In the genomic region with DNA sequence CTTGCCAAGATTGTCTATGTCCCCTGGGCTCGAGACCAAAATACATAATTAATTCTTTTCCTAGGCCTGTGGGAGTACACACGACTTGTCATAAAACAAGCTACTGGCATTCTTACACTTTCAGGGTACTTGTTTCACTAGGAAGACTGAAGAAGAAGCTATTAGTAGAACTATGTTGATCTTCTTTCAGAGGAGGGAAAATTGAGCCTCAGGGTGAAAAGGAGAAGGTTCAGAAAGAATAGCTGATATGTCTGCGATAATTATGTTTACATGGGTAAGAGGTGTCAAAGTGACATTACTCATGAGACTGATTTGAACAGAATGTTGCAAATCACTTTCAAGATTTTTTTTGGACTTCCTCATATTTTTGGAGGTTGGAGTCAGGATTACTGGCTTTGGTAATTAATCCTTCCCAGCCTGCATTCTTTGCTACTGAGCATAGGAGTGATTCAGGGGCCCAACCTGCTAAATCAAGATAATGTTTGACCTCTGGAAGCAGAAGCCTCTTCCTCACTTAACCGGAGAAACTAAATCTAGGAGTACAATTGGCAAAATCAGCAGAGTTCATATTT, we compare ENCODE assay signal across 14 cellular contexts.
DNase-seq lines count a peak whose midpoint lies in the region; ATAC-seq and TF ChIP-seq lines count a peak whose summit lies in the region.
"Had no signal": no experiment of that assay in that cellular context is flagged by ENCODE, and none has a peak within 500 bp of the region (broad histone marks: within the 10 kb centered on the region; RNA-seq: fewer than 3 reads in every experiment).

No MANE protein-coding gene starts in this region.

- no peak for TF ChIP-seq POLR2A in sigmoid colon (IDR thresholded peaks at IDR 0.05)

- DNase-seq in Calu3 (peak; percentile 17), RKO (ENCODE audit: low spot score) (peak; percentile 1), fibroblast of gingiva (ENCODE audit: low read depth) (peak; percentile 27), sigmoid colon (no peak), DMS 273 (lab: John Stamatoyannopoulos, UW; ENCODE audit: unreplicated experiment) (no peak), NCI-H2107 (lab: John Stamatoyannopoulos, UW) (no peak)
- DNase-seq: activated CD4-positive, alpha-beta T cell treated with anti-CD3 and anti-CD28 coated beads, Interleukin-2, amount 50 U/mL, for 4 hours; activated naive CD4-positive, alpha-beta T cell treated with Interleukin-2 at 50 U/mL for 16 hours; DMS79 treated with DMSO at 0.1 percent for 48 hours; effector CD4-positive, alpha-beta T cell; NCI-H510A treated with DMSO at 0.1 percent for 48 hours had no signal

- H3K27me3 Mint-ChIP-seq in Calu3 (ENCODE audit: unreplicated experiment): no peaks in the 10 kb centered on the region
- no peaks in the 10 kb centered on the region for H3K27me3 Mint-ChIP-seq in stimulated activated memory B cell treated with anti-CD40 and anti-IgM and Interleukin-4, amounts not matched to agents 10 μg/mL and 1 μg/mL and 100 μg/mL, for 72 hours

- 29 to 55% methylated on average over 4 of the region's 4 CpGs for WGBS in sigmoid colon, 2 donors

- no peak overlapping the region for H3K4me2 ChIP-seq in parathyroid adenoma (ENCODE audit: low read length)

- H3K4me3 Mint-ChIP-seq in Calu3 (ENCODE audit: low read depth, unreplicated experiment): no peak overlapping the region
- no peak overlapping the region for H3K4me3 Mint-ChIP-seq in stimulated activated memory B cell treated with anti-CD40 and anti-IgM and Interleukin-4, amounts not matched to agents 10 μg/mL and 1 μg/mL and 100 μg/mL, for 72 hours

- H3K9me3 ChIP-seq in parathyroid adenoma (ENCODE audit: control insufficient read depth, low read length) (no peaks in the 10 kb centered on the region), sigmoid colon (no peaks in the 10 kb centered on the region)

- ATAC-seq in stimulated activated memory B cell treated with anti-CD40 and anti-IgM and Interleukin-4, amounts not matched to agents 10 μg/mL and 1 μg/mL and 100 μg/mL, for 72 hours: no peak

- BruUV-seq in Calu3 (replicated peaks; lab: Mats Ljungman, UMichigan): no TSS peak

- no peaks in the 10 kb centered on the region for H3K36me3 ChIP-seq in parathyroid adenoma (ENCODE audit: control insufficient read depth, insufficient read depth, low read length)
- H3K36me3 ChIP-seq in sigmoid colon: no peaks in the 10 kb centered on the region

- H3K4me1 Mint-ChIP-seq in Calu3 (ENCODE audit: low read depth, unreplicated experiment): peaks cover 36% of the 10 kb centered on the region
- H3K4me1 Mint-ChIP-seq in stimulated activated memory B cell treated with anti-CD40 and anti-IgM and Interleukin-4, amounts not matched to agents 10 μg/mL and 1 μg/mL and 100 μg/mL, for 72 hours: no peaks in the 10 kb centered on the region

- H3K9me3 Mint-ChIP-seq in Calu3 (ENCODE audit: low read depth, unreplicated experiment): no peaks in the 10 kb centered on the region
- H3K9me3 Mint-ChIP-seq in stimulated activated memory B cell treated with anti-CD40 and anti-IgM and Interleukin-4, amounts not matched to agents 10 μg/mL and 1 μg/mL and 100 μg/mL, for 72 hours: no peaks in the 10 kb centered on the region

- intact Hi-C loops in Calu3 (cut with micrococcal nuclease; ENCODE audit: unreplicated experiment) (loop anchor here (10.0 kb wide), 1 partner anchor 305 kb away; no protein-coding TSS in a partner anchor), sigmoid colon (cut with DNase I) (no loop called here)

- H3K27ac ChIP-seq in parathyroid adenoma (peak overlapping the region; percentile 46), sigmoid colon (peak overlapping the region in 2 of 4 donors; percentile 29 to 66)

- H3K9ac ChIP-seq in parathyroid adenoma: no peak overlapping the region

- H3K4me1 ChIP-seq in parathyroid adenoma: peaks cover 24% of the 10 kb centered on the region
- H3K4me1 ChIP-seq in sigmoid colon: peaks cover 0 to 19% (median 15%) of the 10 kb centered on the region in 4 donors

- TF ChIP-seq CTCF in Calu3 (IDR thresholded peaks at IDR 0.05; ENCODE audit: unreplicated experiment) (no peak), parathyroid adenoma (IDR thresholded peaks at IDR 0.05) (no peak), sigmoid colon (IDR thresholded peaks at IDR 0.05) (no peak)

- H3K79me2 ChIP-seq in parathyroid adenoma: no peaks in the 10 kb centered on the region

- no peaks in the 10 kb centered on the region for H3K36me3 Mint-ChIP-seq in Calu3 (ENCODE audit: insufficient read depth, unreplicated experiment)
- H3K36me3 Mint-ChIP-seq in stimulated activated memory B cell treated with anti-CD40 and anti-IgM and Interleukin-4, amounts not matched to agents 10 μg/mL and 1 μg/mL and 100 μg/mL, for 72 hours: peaks cover 7% of the 10 kb centered on the region

- H3K27me3 ChIP-seq in parathyroid adenoma (ENCODE audit: control insufficient read depth, insufficient read depth, low read length): no peaks in the 10 kb centered on the region
- H3K27me3 ChIP-seq in sigmoid colon: no peaks in the 10 kb centered on the region

- peak overlapping the region; percentile 18 for H2AFZ ChIP-seq in parathyroid adenoma

- CTCF ChIA-PET in Calu3 (lab: Charles Lee): no interaction called here

- H3K27ac Mint-ChIP-seq in Calu3 (ENCODE audit: unreplicated experiment): no peak overlapping the region
- no peak overlapping the region for H3K27ac Mint-ChIP-seq in stimulated activated memory B cell treated with anti-CD40 and anti-IgM and Interleukin-4, amounts not matched to agents 10 μg/mL and 1 μg/mL and 100 μg/mL, for 72 hours

- no peak overlapping the region for H3K4me3 ChIP-seq in parathyroid adenoma (ENCODE audit: low read depth, low read length)
- H3K4me3 ChIP-seq in sigmoid colon: no peak overlapping the region
- H3K4me3 ChIP-seq: skin epidermis had no signal

- no peak for TF ChIP-seq EP300 in sigmoid colon (IDR thresholded peaks at IDR 0.05)

Comparison
In these comparisons a context has a peak if more than half of its experiments do, and no peak if none do; other contexts are left out.
1. DNase-seq: peak in Calu3 (single experiment), RKO (single experiment) and fibroblast of gingiva (single experiment); none in sigmoid colon (single experiment), DMS 273 (single experiment) and NCI-H2107 (single experiment).